In the genomic region with DNA sequence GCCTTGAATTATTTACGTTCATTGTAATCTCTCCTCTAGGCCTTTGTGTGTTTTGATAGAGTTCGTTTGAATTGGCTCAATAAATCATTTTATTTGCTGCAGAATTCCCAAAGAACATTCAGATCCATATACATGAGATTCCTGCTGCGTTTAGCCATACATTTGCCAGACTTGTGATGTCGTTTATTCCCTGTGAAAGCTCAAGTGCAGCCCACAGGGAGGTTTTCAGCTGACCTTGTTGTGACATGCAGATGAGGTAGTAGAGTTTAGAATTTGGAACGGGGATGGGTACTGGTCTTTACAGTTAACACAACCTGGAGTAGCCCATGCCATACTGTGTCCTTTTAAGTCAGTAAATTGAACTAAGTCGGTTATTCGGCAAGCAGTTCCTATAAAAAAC, we compare ENCODE assay signal across 31 cellular contexts. TPM values are rescaled to one million over a fixed set of nuclear protein-coding genes. Genes with fewer than 3 reads are reported as not detected.
"Had no signal": no experiment of that assay in that cellular context is flagged by ENCODE, and none has a peak within 500 bp of the region (broad histone marks: within the 10 kb centered on the region; RNA-seq: fewer than 3 reads in every experiment).

C3orf20 (plus strand) TSS at position 301 of the 400 bp plus-strand sequence. CDS start 7,573 bp downstream, outside the sequence.

- H3K9ac ChIP-seq: KMS-11, SK-N-SH had no signal

- H3K27ac Mint-ChIP-seq: activated B cell treated with CpG ODN at 0.5 μM for 24 hours; activated CD4-positive, alpha-beta T cell treated with anti-CD3 and anti-CD28 coated beads, Interleukin-2, amount 10 ng/mL, durations not matched to agents 24 days and 14 days; activated CD8-positive, alpha-beta memory T cell treated with anti-CD3 and anti-CD28 coated beads, Interleukin-2, amount 10 ng/mL, durations not matched to agents 7 days and 5 days; activated naive CD8-positive, alpha-beta T cell; activated T-cell treated with anti-CD3 and anti-CD28 coated beads, Interleukin-2, amount 50 U/mL, for 24 hours; activated T-helper 1 cell treated with anti-CD3 and anti-CD28 coated beads, Interleukin-12 subunit alpha, Interleukin-12 subunit beta, Interleukin-2, Interleukin-4 antibody, amounts not matched to agents 30 ng/mL and 10 ng/mL and 1 ng/mL, durations not matched to agents 14 hours and 24 hours and 36 hours had no signal

- H3K4me2 ChIP-seq: KMS-11, SK-N-SH had no signal

- H3K4me3 Mint-ChIP-seq: activated B cell treated with CpG ODN at 0.5 μM for 24 hours; activated CD4-positive, alpha-beta T cell treated with anti-CD3 and anti-CD28 coated beads, Interleukin-2, amount 10 ng/mL, durations not matched to agents 24 days and 14 days; activated CD8-positive, alpha-beta memory T cell treated with anti-CD3 and anti-CD28 coated beads, Interleukin-2, amount 10 ng/mL, durations not matched to agents 7 days and 5 days; activated naive CD8-positive, alpha-beta T cell; activated T-cell treated with anti-CD3 and anti-CD28 coated beads, Interleukin-2, amount 50 U/mL, for 24 hours; activated T-helper 1 cell treated with anti-CD3 and anti-CD28 coated beads, Interleukin-12 subunit alpha, Interleukin-12 subunit beta, Interleukin-2, Interleukin-4 antibody, amounts not matched to agents 30 ng/mL and 10 ng/mL and 1 ng/mL, durations not matched to agents 14 hours and 24 hours and 36 hours had no signal

- H3K27ac ChIP-seq: brain microvascular endothelial cell, cardiac muscle cell, KMS-11, Peyer's patch, RWPE1, SJCRH30 had no signal

- H3K9me2 ChIP-seq: SK-N-SH had no signal

- H3K27me3 ChIP-seq: brain microvascular endothelial cell, cardiac muscle cell, MG63, Peyer's patch, SJCRH30 had no signal

- ATAC-seq: activated CD8-positive, alpha-beta memory T cell treated with anti-CD3 and anti-CD28 coated beads, Interleukin-2, amount 10 ng/mL, durations not matched to agents 7 days and 5 days had no signal

- H3K27me3 Mint-ChIP-seq: activated B cell treated with CpG ODN at 0.5 μM for 24 hours; activated CD4-positive, alpha-beta T cell treated with anti-CD3 and anti-CD28 coated beads, Interleukin-2, amount 10 ng/mL, durations not matched to agents 24 days and 14 days; activated CD8-positive, alpha-beta memory T cell treated with anti-CD3 and anti-CD28 coated beads, Interleukin-2, amount 10 ng/mL, durations not matched to agents 7 days and 5 days; activated naive CD8-positive, alpha-beta T cell; activated T-cell treated with anti-CD3 and anti-CD28 coated beads, Interleukin-2, amount 50 U/mL, for 24 hours had no signal

- DNase-seq: activated B cell treated with CpG ODN at 0.5 μM for 24 hours; activated CD4-positive, alpha-beta T cell treated with anti-CD3 and anti-CD28 coated beads for 1 hour; activated CD4-positive, alpha-beta T cell treated with anti-CD3 and anti-CD28 coated beads, Interleukin-2, amount 10 ng/mL, durations not matched to agents 24 days and 14 days; activated CD4-positive, alpha-beta T cell treated with anti-CD3 and anti-CD28 coated beads, Interleukin-2, amount 50 U/mL, for 48 hours; activated CD8-positive, alpha-beta memory T cell treated with anti-CD3 and anti-CD28 coated beads, Interleukin-2, amount 10 ng/mL, durations not matched to agents 7 days and 5 days; activated effector memory CD4-positive, alpha-beta T cell treated with Interleukin-2 at 50 U/mL for 16 hours; activated naive CD4-positive, alpha-beta T cell treated with Interleukin-2 at 50 U/mL for 16 hours; activated T-cell treated with anti-CD3 and anti-CD28 coated beads, Interleukin-2, amount 50 U/mL, for 24 hours; amygdala; brain microvascular endothelial cell; MG63; MV-4-11; NCI-H1092 treated with DMSO at 0.1 percent for 48 hours; NCI-H1417 treated with DMSO at 0.1 percent for 48 hours; NCI-H1694; NCI-H2029; NCI-H2107; NCI-H345; NCI-H510A; NCI-H526 treated with DMSO at 0.1 percent for 48 hours; NK-92 treated with Interleukin-12 subunit alpha and Interleukin-12 subunit beta, amount 100 ng/mL, for 24 hours; Peyer's patch; Right ventricle myocardium superior; SJCRH30; SK-N-SH; SW 1271 had no signal

- H3K4me1 ChIP-seq: Peyer's patch, SJCRH30 had no signal

- H3K9me3 ChIP-seq: MG63, Peyer's patch, SJCRH30, SK-N-SH had no signal

- H3K4me1 Mint-ChIP-seq: activated B cell treated with CpG ODN at 0.5 μM for 24 hours; activated CD8-positive, alpha-beta memory T cell treated with anti-CD3 and anti-CD28 coated beads, Interleukin-2, amount 10 ng/mL, durations not matched to agents 7 days and 5 days had no signal

- H3K9me3 Mint-ChIP-seq: activated B cell treated with CpG ODN at 0.5 μM for 24 hours; activated CD4-positive, alpha-beta T cell treated with anti-CD3 and anti-CD28 coated beads, Interleukin-2, amount 10 ng/mL, durations not matched to agents 24 days and 14 days; activated T-cell treated with anti-CD3 and anti-CD28 coated beads, Interleukin-2, amount 50 U/mL, for 24 hours had no signal

- H3K4me3 ChIP-seq: cardiac muscle cell, MG63, Peyer's patch, SJCRH30 had no signal

RNA-seq across cellular contexts. Expression of gene C3orf20, which starts in this region (rescaled TPM):
- total RNA-seq: Peyer's patch, Right ventricle myocardium superior, SJCRH30 had no signal
- polyA plus RNA-seq: cardiac muscle cell, SK-N-SH had no signal
